In genomic region chr20:3592931-3593330, GRCh38 we compare ENCODE assay signal across 30 cellular contexts.
"Had no signal": no experiment of that assay in that cellular context is flagged by ENCODE, and none has a peak within 500 bp of the region (broad histone marks: within the 10 kb centered on the region; RNA-seq: fewer than 3 reads in every experiment).

No MANE protein-coding gene starts in this region.

- FAIRE-seq: colon, endometrium, endothelial cell of umbilical vein, frontal cortex had no signal

- H3K9me3 ChIP-seq: esophagus squamous epithelium had no signal

- H3K27me3 ChIP-seq: brain microvascular endothelial cell, esophagus squamous epithelium had no signal

- H3K4me1 ChIP-seq: esophagus squamous epithelium had no signal

- DNase-seq: activated CD4-positive, alpha-beta memory T cell treated with anti-CD3 and anti-CD28 coated beads for 36 hours; activated CD4-positive, alpha-beta T cell treated with anti-CD3 and anti-CD28 coated beads for 36 hours; activated CD4-positive, alpha-beta T cell treated with anti-CD3 and anti-CD28 coated beads, Interleukin-2, amount 10 ng/mL, durations not matched to agents 24 days and 14 days; activated CD4-positive, CD25-positive, alpha-beta regulatory T cell; activated CD4-positive, CD25-positive, alpha-beta regulatory T cell treated with anti-CD3 and anti-CD28 coated beads, Interleukin-2, amount 50 U/mL, for 72 hours; activated CD8-positive, alpha-beta memory T cell treated with anti-CD3 and anti-CD28 coated beads, Interleukin-2, amount 50 U/mL, for 48 hours; activated gamma-delta T cell; activated naive CD4-positive, alpha-beta T cell; activated naive CD4-positive, alpha-beta T cell treated with anti-CD3 and anti-CD28 coated beads, Interleukin-2, amount 10 ng/mL, durations not matched to agents 7 days and 5 days; activated T-cell treated with anti-CD3 and anti-CD28 coated beads for 4 hours; activated T-cell treated with anti-CD3 and anti-CD28 coated beads, Interleukin-2, amount 50 U/mL, for 24 hours; activated T-cell treated with anti-CD3 and anti-CD28 coated beads, Interleukin-2, amount 50 U/mL, for 72 hours; amniotic stem cell; anterior cingulate cortex; brain microvascular endothelial cell; caudate nucleus; cortex of kidney; dermis blood vessel endothelial cell; effector CD8-positive, alpha-beta T cell; esophagus squamous epithelium; foreskin fibroblast; head of caudate nucleus; T-helper 1 cell; T-helper 17 cell; T1000 had no signal

- H3K4me3 ChIP-seq: esophagus squamous epithelium had no signal

- H3K27ac ChIP-seq: brain microvascular endothelial cell, epithelial cell of prostate, esophagus squamous epithelium had no signal
